ENCODE assay signal across 8 cellular contexts in genomic region chr17:44350733-44351226, GRCh38. TPM values are rescaled to one million over a fixed set of nuclear protein-coding genes. Genes with fewer than 3 reads are reported as not detected.
A peak's percentile ranks its signal among the peaks of the same experiment; 100 is the strongest.
DNase-seq lines count a peak whose midpoint lies in the region; ATAC-seq lines count a peak whose summit lies in the region.

No MANE protein-coding gene starts in this region.

- H3K4me1 Mint-ChIP-seq in activated CD4-positive, alpha-beta T cell treated with anti-CD3 and anti-CD28 coated beads, Interleukin-2, amount 10 ng/mL, durations not matched to agents 7 days and 5 days, result peaks cover 24% of the 10 kb centered on the region

- peaks cover 10% of the 10 kb centered on the region for H3K36me3 Mint-ChIP-seq in activated CD4-positive, alpha-beta T cell treated with anti-CD3 and anti-CD28 coated beads, Interleukin-2, amount 10 ng/mL, durations not matched to agents 7 days and 5 days (ENCODE audit: low read depth)

- no peak overlapping the region for H3K27ac Mint-ChIP-seq in activated CD4-positive, alpha-beta T cell treated with anti-CD3 and anti-CD28 coated beads, Interleukin-2, amount 10 ng/mL, durations not matched to agents 7 days and 5 days

- DNase-seq in NCI-H2081 (lab: John Stamatoyannopoulos, UW) (peak; percentile 74 to 80), NCI-H2081 treated with DMSO at 0.1 percent for 48 hours (lab: John Stamatoyannopoulos, UW) (no peak), NCI-H1694 (lab: John Stamatoyannopoulos, UW) (peak; percentile 76), dermis blood vessel endothelial cell (peak; percentile 83), lung microvascular endothelial cell (ENCODE audit: low read depth in 2 of 2) (peak; percentile 64 to 82)
- peak; percentile 76 for DNase-seq in activated CD4-positive, alpha-beta T cell treated with anti-CD3 and anti-CD28 coated beads, Interleukin-2, amount 10 ng/mL, durations not matched to agents 7 days and 5 days
- peak; percentile 43 to 57 for DNase-seq in stimulated activated CD8-positive, alpha-beta memory T cell treated with anti-CD3 and anti-CD28 coated beads, Interleukin-2, amount 100 ng/mL, for 1 hour (ENCODE audit: low read depth in 2 of 2)

- POLR2A ChIA-PET in activated CD4-positive, alpha-beta T cell treated with anti-CD3 and anti-CD28 coated beads, Interleukin-2, amount 10 ng/mL, durations not matched to agents 7 days and 5 days (lab: Charles Lee), result no interaction called here

- H3K9me3 Mint-ChIP-seq in activated CD4-positive, alpha-beta T cell treated with anti-CD3 and anti-CD28 coated beads, Interleukin-2, amount 10 ng/mL, durations not matched to agents 7 days and 5 days, result no peaks in the 10 kb centered on the region

- no peak overlapping the region for H3K4me3 Mint-ChIP-seq in activated CD4-positive, alpha-beta T cell treated with anti-CD3 and anti-CD28 coated beads, Interleukin-2, amount 10 ng/mL, durations not matched to agents 7 days and 5 days

- peaks cover 8% of the 10 kb centered on the region for H3K27me3 Mint-ChIP-seq in activated CD4-positive, alpha-beta T cell treated with anti-CD3 and anti-CD28 coated beads, Interleukin-2, amount 10 ng/mL, durations not matched to agents 7 days and 5 days

- no peak for ATAC-seq in HG03280 (IDR thresholded peaks at IDR 0.05; ENCODE audit: unreplicated experiment)

- CTCF ChIA-PET in activated CD4-positive, alpha-beta T cell treated with anti-CD3 and anti-CD28 coated beads, Interleukin-2, amount 10 ng/mL, durations not matched to agents 7 days and 5 days (lab: Charles Lee), result interaction anchor here (0.6 to 5.6 kb wide), 12 partner anchors 9 to 526 kb away, joined by 3 to 39 read pairs (median 4); partner anchors contain the start of gene FAM171A2

RNA-seq across cellular contexts. Expression of gene GRN, which starts 5.7 kb away (rescaled TPM):
- total RNA-seq in activated CD4-positive, alpha-beta T cell treated with anti-CD3 and anti-CD28 coated beads, Interleukin-2, amount 10 ng/mL, durations not matched to agents 7 days and 5 days, result 10 to 100 TPM; 61.1 to 70.5 TPM
- total RNA-seq in dermis blood vessel endothelial cell (543 and 963 TPM in 2 replicates), lung microvascular endothelial cell (419 and 473 TPM in 2 replicates)

RNA-seq across cellular contexts. Expression of gene FAM171A2, which starts 12.9 kb away (rescaled TPM):
- under 1 TPM in 1 of 2 experiments, not detected in 1; 0.08 TPM for total RNA-seq in activated CD4-positive, alpha-beta T cell treated with anti-CD3 and anti-CD28 coated beads, Interleukin-2, amount 10 ng/mL, durations not matched to agents 7 days and 5 days
- total RNA-seq in dermis blood vessel endothelial cell, result 7.0 and 9.7 TPM in 2 replicates
- 6.3 and 8.1 TPM in 2 replicates for total RNA-seq in lung microvascular endothelial cell

RNA-seq across cellular contexts. Expression of gene SLC25A39, which starts 26.2 kb away (rescaled TPM):
- total RNA-seq in activated CD4-positive, alpha-beta T cell treated with anti-CD3 and anti-CD28 coated beads, Interleukin-2, amount 10 ng/mL, durations not matched to agents 7 days and 5 days, result 100 to 1,000 TPM; 104 to 107 TPM
- total RNA-seq in dermis blood vessel endothelial cell, result 88.8 and 120 TPM in 2 replicates
- 47.5 and 72.6 TPM in 2 replicates for total RNA-seq in lung microvascular endothelial cell

RNA-seq across cellular contexts. Expression of gene ITGA2B, which starts 38.7 kb away (rescaled TPM):
- total RNA-seq in activated CD4-positive, alpha-beta T cell treated with anti-CD3 and anti-CD28 coated beads, Interleukin-2, amount 10 ng/mL, durations not matched to agents 7 days and 5 days, result under 1 TPM; 0.27 to 0.47 TPM
- total RNA-seq in dermis blood vessel endothelial cell, result 0.19 and 1.0 TPM in 2 replicates
- total RNA-seq in lung microvascular endothelial cell, result 0.22 and 0.79 TPM in 2 replicates

RNA-seq across cellular contexts. Expression of gene RUNDC3A, which starts 42.4 kb away (rescaled TPM):
- total RNA-seq in activated CD4-positive, alpha-beta T cell treated with anti-CD3 and anti-CD28 coated beads, Interleukin-2, amount 10 ng/mL, durations not matched to agents 7 days and 5 days, result under 1 TPM; 0.10 TPM
- under 0.01 TPM in 1 of 2 replicates, not detected in the other for total RNA-seq in dermis blood vessel endothelial cell
- total RNA-seq in lung microvascular endothelial cell, result 0.22 TPM in 1 of 2 replicates, not detected in the other
